13 cellular contexts compared by ENCODE assay signal in the genomic region with DNA sequence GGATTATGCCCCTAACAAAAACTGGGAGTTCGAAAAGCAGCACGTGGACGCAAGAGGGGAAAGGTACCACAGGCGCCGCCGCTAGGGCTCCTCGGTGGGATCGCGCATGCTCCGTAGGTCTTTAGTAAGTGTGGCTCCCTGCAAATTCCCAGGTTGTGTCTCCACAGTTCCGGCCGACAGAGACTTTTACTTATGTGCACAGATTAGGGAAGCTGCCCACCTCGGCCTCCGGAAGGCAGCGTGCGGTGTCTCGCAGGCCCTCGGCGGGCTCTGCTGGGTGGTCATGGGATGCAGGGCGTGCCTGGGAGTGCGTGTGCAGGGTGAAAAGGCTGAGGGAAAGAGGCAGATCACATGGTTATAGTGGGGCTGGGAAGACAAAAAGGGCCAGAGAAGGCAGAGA. TPM values are rescaled to one million over a fixed set of nuclear protein-coding genes. Genes with fewer than 3 reads are reported as not detected.
DNase-seq lines count a peak whose midpoint lies in the region; ATAC-seq and TF ChIP-seq lines count a peak whose summit lies in the region.
"Had no signal": no experiment of that assay in that cellular context is flagged by ENCODE, and none has a peak within 500 bp of the region (broad histone marks: within the 10 kb centered on the region; RNA-seq: fewer than 3 reads in every experiment).

No MANE protein-coding gene starts in this region.

- POLR2A ChIA-PET in WTC11 (lab: Charles Lee): no interaction called here

- peaks cover 11% of the 10 kb centered on the region; the same call in 1 of the 2 replicates for H3K9me2 ChIP-seq in GM23338 (ENCODE audit: insufficient read depth)

- H3K36me3 Mint-ChIP-seq in GM23338 (ENCODE audit: low read depth): no peaks in the 10 kb centered on the region
- no peaks in the 10 kb centered on the region for H3K36me3 Mint-ChIP-seq in WTC11
- H3K36me3 Mint-ChIP-seq: CD4-positive, alpha-beta memory T cell had no signal

- H3K36me3 ChIP-seq in GM23338 (ENCODE audit: insufficient read depth) (no peaks in the 10 kb centered on the region), thyroid gland (no peaks in the 10 kb centered on the region), lower lobe of right lung (no peaks in the 10 kb centered on the region)

- no peak overlapping the region for H3K27ac Mint-ChIP-seq in GM23338
- no peak overlapping the region for H3K27ac Mint-ChIP-seq in WTC11

- H3K4me3 ChIP-seq in GM23338: no peak overlapping the region
- H3K4me3 ChIP-seq in thyroid gland (replicated peaks in 1 of 3): no peak overlapping the region
- H3K4me3 ChIP-seq in lower lobe of right lung: no peak overlapping the region
- H3K4me3 ChIP-seq: GM23248 had no signal

- CTCF ChIA-PET in WTC11 (lab: Charles Lee): no interaction called here

- H3K4me1 Mint-ChIP-seq in GM23338: no peaks in the 10 kb centered on the region
- peaks cover 2% of the 10 kb centered on the region; the same call in 1 of the 2 replicates for H3K4me1 Mint-ChIP-seq in WTC11
- H3K4me1 Mint-ChIP-seq: CD4-positive, alpha-beta memory T cell had no signal

- H3K9me3 Mint-ChIP-seq in GM23338 (no peaks in the 10 kb centered on the region), WTC11 (no peaks in the 10 kb centered on the region)

- no peaks in the 10 kb centered on the region for H4K20me1 ChIP-seq in GM23338 (replicated peaks; ENCODE audit: insufficient read depth)

- H3K27me3 Mint-ChIP-seq in GM23338 (ENCODE audit: insufficient read depth, low read depth, poor library complexity) (peaks cover 2% of the 10 kb centered on the region), WTC11 (ENCODE audit: low read depth) (no peaks in the 10 kb centered on the region; the same call in 1 of the 2 replicates)

- no peaks in the 10 kb centered on the region for H3K79me2 ChIP-seq in GM23338 (replicated peaks; ENCODE audit: insufficient read depth)

- WGBS in thyroid gland, 2 donors: 87 to 88% methylated on average over 21 of the region's 21 CpGs

- H3K9me3 ChIP-seq in thyroid gland: no peaks in the 10 kb centered on the region
- no peaks in the 10 kb centered on the region for H3K9me3 ChIP-seq in lower lobe of right lung

- ATAC-seq in GM23338 (peak; percentile 37), WTC11 (peak; percentile 32), lower lobe of right lung (no peak), HG02884 (IDR thresholded peaks at IDR 0.05; ENCODE audit: unreplicated experiment) (no peak)

- intact Hi-C loops in thyroid gland (cut with DNase I): no loop called here
- intact Hi-C loops in lower lobe of right lung (cut with DNase I): no loop called here

- no peaks in the 10 kb centered on the region for H3K27me3 ChIP-seq in GM23338 (ENCODE audit: insufficient read depth)
- H3K27me3 ChIP-seq in thyroid gland: no peaks in the 10 kb centered on the region
- no peaks in the 10 kb centered on the region for H3K27me3 ChIP-seq in lower lobe of right lung (ENCODE audit: low read depth)

- no peak overlapping the region for H3K27ac ChIP-seq in GM23338 (ENCODE audit: low read depth)
- H3K27ac ChIP-seq in thyroid gland: peak overlapping the region in 2 of 3 donors; percentile 56 to 63
- H3K27ac ChIP-seq in lower lobe of right lung: no peak overlapping the region
- H3K27ac ChIP-seq: GM23248 had no signal

- TF ChIP-seq CTCF in GM23338 (conservative IDR thresholded peaks at IDR 0.05; ENCODE audit: low read depth in 2 of 2) (no peak), WTC11 (IDR thresholded peaks at IDR 0.05) (no peak), thyroid gland (IDR thresholded peaks at IDR 0.05) (no peak), lower lobe of right lung (IDR thresholded peaks at IDR 0.05) (no peak)

- no peaks in the 10 kb centered on the region for H3K4me1 ChIP-seq in GM23338 (ENCODE audit: insufficient read depth)
- H3K4me1 ChIP-seq in thyroid gland: peaks cover 0 to 4% of the 10 kb centered on the region in 2 donors
- no peaks in the 10 kb centered on the region for H3K4me1 ChIP-seq in lower lobe of right lung

- H3F3A ChIP-seq in GM23338 (replicated peaks; ENCODE audit: low read depth): no peaks in the 10 kb centered on the region

- TF ChIP-seq POLR2A in thyroid gland (IDR thresholded peaks at IDR 0.05): no peak

- DNase-seq in GM23338 (ENCODE audit: low spot score): peak; percentile 20
- DNase-seq in WTC11 (ENCODE audit: low spot score): no peak
- DNase-seq in thyroid gland: peak in 1 of 2 donors; percentile 3
- no peak for DNase-seq in lower lobe of right lung
- DNase-seq in stimulated activated naive CD4-positive, alpha-beta T cell (lab: John Stamatoyannopoulos, UW): no peak
- DNase-seq: C1 segment of cervical spinal cord; CD4-positive, alpha-beta memory T cell; COR-L47; DMS153; DND-41; GM23248; HCEC 1CT had no signal

- no peak overlapping the region for H3K4me2 ChIP-seq in GM23338

- H3K4me3 Mint-ChIP-seq in GM23338 (no peak overlapping the region), WTC11 (no peak overlapping the region)
- H3K4me3 Mint-ChIP-seq: CD4-positive, alpha-beta memory T cell had no signal

- H2AFZ ChIP-seq in GM23338: peak overlapping the region; percentile 69
- H2AFZ ChIP-seq: GM23248 had no signal

TF ChIP-seq in GM23338, 12 proteins besides CTCF, POLR2A, EP300 and RAD21 (continues in another document):
- TF ChIP-seq EZH2phosphoT487 (IDR thresholded peaks at IDR 0.05; ENCODE audit: unreplicated experiment) (no peak), EZH2 (IDR thresholded peaks at IDR 0.05; ENCODE audit: low read depth, unreplicated experiment) (no peak)

TF ChIP-seq in WTC11, 78 proteins besides CTCF, POLR2A, EP300 and RAD21 (continues in another document):
- TF ChIP-seq ZNF423 (CRISPR knock-in tag; IDR thresholded peaks at IDR 0.05) (no peak), SMAD3 (CRISPR knock-in tag; IDR thresholded peaks at IDR 0.05; ENCODE audit: borderline replicate concordance) (no peak), NFYB (CRISPR knock-in tag; conservative IDR thresholded peaks at IDR 0.05; ENCODE audit: low read depth) (no peak), JAZF1 (CRISPR knock-in tag; IDR thresholded peaks at IDR 0.05) (no peak), NR1H2 (CRISPR knock-in tag; IDR thresholded peaks at IDR 0.05) (no peak)
- TF ChIP-seq, protein P1, sequence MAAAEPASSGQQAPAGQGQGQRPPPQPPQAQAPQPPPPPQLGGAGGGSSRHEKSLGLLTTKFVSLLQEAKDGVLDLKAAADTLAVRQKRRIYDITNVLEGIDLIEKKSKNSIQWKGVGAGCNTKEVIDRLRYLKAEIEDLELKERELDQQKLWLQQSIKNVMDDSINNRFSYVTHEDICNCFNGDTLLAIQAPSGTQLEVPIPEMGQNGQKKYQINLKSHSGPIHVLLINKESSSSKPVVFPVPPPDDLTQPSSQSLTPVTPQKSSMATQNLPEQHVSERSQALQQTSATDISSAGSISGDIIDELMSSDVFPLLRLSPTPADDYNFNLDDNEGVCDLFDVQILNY (CRISPR knock-in tag; IDR thresholded peaks at IDR 0.05): no peak
- TF ChIP-seq, protein P2, sequence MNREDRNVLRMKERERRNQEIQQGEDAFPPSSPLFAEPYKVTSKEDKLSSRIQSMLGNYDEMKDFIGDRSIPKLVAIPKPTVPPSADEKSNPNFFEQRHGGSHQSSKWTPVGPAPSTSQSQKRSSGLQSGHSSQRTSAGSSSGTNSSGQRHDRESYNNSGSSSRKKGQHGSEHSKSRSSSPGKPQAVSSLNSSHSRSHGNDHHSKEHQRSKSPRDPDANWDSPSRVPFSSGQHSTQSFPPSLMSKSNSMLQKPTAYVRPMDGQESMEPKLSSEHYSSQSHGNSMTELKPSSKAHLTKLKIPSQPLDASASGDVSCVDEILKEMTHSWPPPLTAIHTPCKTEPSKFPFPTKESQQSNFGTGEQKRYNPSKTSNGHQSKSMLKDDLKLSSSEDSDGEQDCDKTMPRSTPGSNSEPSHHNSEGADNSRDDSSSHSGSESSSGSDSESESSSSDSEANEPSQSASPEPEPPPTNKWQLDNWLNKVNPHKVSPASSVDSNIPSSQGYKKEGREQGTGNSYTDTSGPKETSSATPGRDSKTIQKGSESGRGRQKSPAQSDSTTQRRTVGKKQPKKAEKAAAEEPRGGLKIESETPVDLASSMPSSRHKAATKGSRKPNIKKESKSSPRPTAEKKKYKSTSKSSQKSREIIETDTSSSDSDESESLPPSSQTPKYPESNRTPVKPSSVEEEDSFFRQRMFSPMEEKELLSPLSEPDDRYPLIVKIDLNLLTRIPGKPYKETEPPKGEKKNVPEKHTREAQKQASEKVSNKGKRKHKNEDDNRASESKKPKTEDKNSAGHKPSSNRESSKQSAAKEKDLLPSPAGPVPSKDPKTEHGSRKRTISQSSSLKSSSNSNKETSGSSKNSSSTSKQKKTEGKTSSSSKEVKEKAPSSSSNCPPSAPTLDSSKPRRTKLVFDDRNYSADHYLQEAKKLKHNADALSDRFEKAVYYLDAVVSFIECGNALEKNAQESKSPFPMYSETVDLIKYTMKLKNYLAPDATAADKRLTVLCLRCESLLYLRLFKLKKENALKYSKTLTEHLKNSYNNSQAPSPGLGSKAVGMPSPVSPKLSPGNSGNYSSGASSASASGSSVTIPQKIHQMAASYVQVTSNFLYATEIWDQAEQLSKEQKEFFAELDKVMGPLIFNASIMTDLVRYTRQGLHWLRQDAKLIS (CRISPR knock-in tag; IDR thresholded peaks at IDR 0.05; ENCODE audit: borderline replicate concordance): no peak
- TF ChIP-seq, protein P3, sequence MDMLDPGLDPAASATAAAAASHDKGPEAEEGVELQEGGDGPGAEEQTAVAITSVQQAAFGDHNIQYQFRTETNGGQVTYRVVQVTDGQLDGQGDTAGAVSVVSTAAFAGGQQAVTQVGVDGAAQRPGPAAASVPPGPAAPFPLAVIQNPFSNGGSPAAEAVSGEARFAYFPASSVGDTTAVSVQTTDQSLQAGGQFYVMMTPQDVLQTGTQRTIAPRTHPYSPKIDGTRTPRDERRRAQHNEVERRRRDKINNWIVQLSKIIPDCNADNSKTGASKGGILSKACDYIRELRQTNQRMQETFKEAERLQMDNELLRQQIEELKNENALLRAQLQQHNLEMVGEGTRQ (CRISPR knock-in tag; IDR thresholded peaks at IDR 0.05): no peak

RNA-seq across cellular contexts. Expression of a gene that starts 39.7 kb away (rescaled TPM):
- total RNA-seq in GM23338 (2014; rRNA removed; shearing (Covaris generic)): 28.9 and 40.8 TPM in 2 replicates
- polyA plus RNA-seq in GM23338 (2016; fragmentation: Nextera tagmentation; extraction: Ambion mirVana): 8.3 and 9.5 TPM in 2 replicates
- total RNA-seq in WTC11 (2021): 21.9 to 22.9 TPM (median 22.2 TPM) in 3 replicates
- total RNA-seq in thyroid gland: 10 to 100 TPM; 18.4 to 21.7 (median 19.1) TPM
- 17.0 TPM for total RNA-seq in lower lobe of right lung

Comparison
In these comparisons a context has a peak if more than half of its experiments do, and no peak if none do; other contexts are left out.
1. ATAC-seq: peak in GM23338 (single experiment) and WTC11 (single experiment); none in lower lobe of right lung (0 of 2) and HG02884 (single experiment).
2. H3K27ac ChIP-seq: peak in thyroid gland (2 of 3); none in GM23338 (single experiment) and lower lobe of right lung (single experiment).